ENCODE assay signal across 7 cellular contexts in the genomic region with DNA sequence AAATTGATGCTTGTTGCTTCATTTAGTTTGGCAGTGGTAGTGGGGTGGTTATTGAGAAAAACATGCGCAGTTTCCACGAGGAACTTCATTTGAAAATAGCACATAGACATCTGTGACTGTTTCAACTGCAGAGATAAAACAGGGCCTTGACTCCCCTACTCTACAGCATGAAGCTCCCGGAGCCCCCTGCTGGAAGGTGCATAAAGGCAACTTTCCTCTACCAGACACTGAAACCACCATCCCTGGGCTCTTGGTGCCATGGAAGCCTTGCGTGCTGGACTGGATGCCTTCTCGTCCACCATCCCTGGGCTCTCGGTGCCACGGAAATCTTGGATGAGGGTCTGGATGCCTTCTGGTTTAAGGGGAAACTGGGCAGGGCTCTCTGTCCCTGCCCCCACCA.
A peak's percentile ranks its signal among the peaks of the same experiment; 100 is the strongest.
DNase-seq lines count a peak whose midpoint lies in the region; ATAC-seq, FAIRE-seq and TF ChIP-seq lines count a peak whose summit lies in the region.

No MANE protein-coding gene starts in this region.

- FAIRE-seq in RCC 7860 (lab: Jason Lieb, UNC) = no peak

- H3K27me3 Mint-ChIP-seq in activated CD8-positive, alpha-beta memory T cell treated with anti-CD3 and anti-CD28 coated beads, Interleukin-2, amount 10 ng/mL, durations not matched to agents 7 days and 5 days = no peaks in the 10 kb centered on the region

- TF ChIP-seq CTCF in LNCaP clone FGC (IDR thresholded peaks at IDR 0.05; ENCODE audit: control insufficient read depth, extremely low read depth, insufficient read depth) (peak; percentile 54), foreskin fibroblast (IDR thresholded peaks at IDR 0.05; ENCODE audit: low read depth, low read length) (peak; percentile 61)

- H3K4me1 Mint-ChIP-seq in activated CD8-positive, alpha-beta memory T cell treated with anti-CD3 and anti-CD28 coated beads, Interleukin-2, amount 10 ng/mL, durations not matched to agents 7 days and 5 days = peaks cover 9% of the 10 kb centered on the region

- H3K9me3 Mint-ChIP-seq in activated CD8-positive, alpha-beta memory T cell treated with anti-CD3 and anti-CD28 coated beads, Interleukin-2, amount 10 ng/mL, durations not matched to agents 7 days and 5 days (ENCODE audit: low read depth) = no peaks in the 10 kb centered on the region

- ATAC-seq in activated CD8-positive, alpha-beta memory T cell treated with anti-CD3 and anti-CD28 coated beads, Interleukin-2, amount 10 ng/mL, durations not matched to agents 7 days and 5 days = peak; percentile 39

- H3K4me3 ChIP-seq in LNCaP clone FGC (ENCODE audit: low read depth, low read length) = no peak overlapping the region
- H3K4me3 ChIP-seq in foreskin fibroblast (ENCODE audit: low read depth in 1 of 2, low read length in 2 of 2) = no peak overlapping the region

- CTCF ChIA-PET in activated CD8-positive, alpha-beta memory T cell treated with anti-CD3 and anti-CD28 coated beads, Interleukin-2, amount 10 ng/mL, durations not matched to agents 7 days and 5 days (lab: Charles Lee) = interaction anchor here (0.8 to 3.4 kb wide), 11 partner anchors 11 to 132 kb away, joined by 3 to 17 read pairs (median 4); no protein-coding TSS in a partner anchor

- no peak overlapping the region for H3K27ac Mint-ChIP-seq in activated CD8-positive, alpha-beta memory T cell treated with anti-CD3 and anti-CD28 coated beads, Interleukin-2, amount 10 ng/mL, durations not matched to agents 7 days and 5 days

- H3K36me3 Mint-ChIP-seq in activated CD8-positive, alpha-beta memory T cell treated with anti-CD3 and anti-CD28 coated beads, Interleukin-2, amount 10 ng/mL, durations not matched to agents 7 days and 5 days = peaks cover 1% of the 10 kb centered on the region

- peak; percentile 59 for DNase-seq in ELF-1 (ENCODE audit: low read depth, low spot score)
- DNase-seq in LNCaP clone FGC (ENCODE audit: low read depth) = no peak
- DNase-seq in activated CD8-positive, alpha-beta memory T cell treated with anti-CD3 and anti-CD28 coated beads, Interleukin-2, amount 10 ng/mL, durations not matched to agents 7 days and 5 days = peak; percentile 54
- peak in 1 of 2 donors; percentile 32 for DNase-seq in foreskin fibroblast
- peak; percentile 10 to 24 for DNase-seq in stimulated activated CD4-positive, alpha-beta T cell treated with anti-CD3 and anti-CD28 coated beads, Interleukin-4, amount 100 ng/mL, for 48 hours (ENCODE audit: low read depth in 2 of 2)
- DNase-seq in DMS79 treated with DMSO at 0.1 percent for 48 hours (lab: John Stamatoyannopoulos, UW) = no peak
- DNase-seq in RCC 7860 (ENCODE audit: low spot score) = no peak

- H3K4me3 Mint-ChIP-seq in activated CD8-positive, alpha-beta memory T cell treated with anti-CD3 and anti-CD28 coated beads, Interleukin-2, amount 10 ng/mL, durations not matched to agents 7 days and 5 days = no peak overlapping the region

Comparison
In these comparisons a context has a peak if more than half of its experiments do, and no peak if none do; other contexts are left out.
1. DNase-seq: peak in ELF-1 (single experiment), activated CD8-positive, alpha-beta memory T cell treated with anti-CD3 and anti-CD28 coated beads, Interleukin-2, amount 10 ng/mL, durations not matched to agents 7 days and 5 days (single experiment) and stimulated activated CD4-positive, alpha-beta T cell treated with anti-CD3 and anti-CD28 coated beads, Interleukin-4, amount 100 ng/mL, for 48 hours (2 of 2); none in LNCaP clone FGC (single experiment), DMS79 treated with DMSO at 0.1 percent for 48 hours (single experiment) and RCC 7860 (single experiment).